8 cellular contexts compared by ENCODE assay signal in the genomic region with DNA sequence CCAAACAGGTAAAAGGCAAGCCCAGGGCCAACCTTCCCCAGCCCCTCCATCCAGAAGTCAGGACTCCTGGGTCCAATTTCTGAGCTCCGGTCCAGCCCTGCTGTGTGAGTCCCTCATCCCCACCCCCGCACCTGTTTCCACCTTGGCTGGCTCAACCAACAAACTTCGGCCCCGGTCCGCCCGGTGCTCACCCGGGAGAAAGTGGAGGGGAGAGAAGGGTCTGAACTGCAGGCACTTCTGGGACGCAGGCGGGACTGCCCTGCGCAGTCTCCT. TPM values are rescaled to one million over a fixed set of nuclear protein-coding genes. Genes with fewer than 3 reads are reported as not detected.
A peak's percentile ranks its signal among the peaks of the same experiment; 100 is the strongest.
DNase-seq lines count a peak whose midpoint lies in the region; ATAC-seq and TF ChIP-seq lines count a peak whose summit lies in the region.

No MANE protein-coding gene starts in this region.

- H3K36me3 ChIP-seq in A673 (ENCODE audit: insufficient read depth, low read length, poor library complexity, severe bottlenecking), result no peaks in the 10 kb centered on the region
- H3K36me3 ChIP-seq in ascending aorta, result no peaks in the 10 kb centered on the region
- no peaks in the 10 kb centered on the region for H3K36me3 ChIP-seq in right lobe of liver
- no peaks in the 10 kb centered on the region for H3K36me3 ChIP-seq in upper lobe of right lung

- H3K9me3 ChIP-seq in A673 (ENCODE audit: low read depth, low read length, poor library complexity, severe bottlenecking), result no peaks in the 10 kb centered on the region
- H3K9me3 ChIP-seq in ascending aorta, result no peaks in the 10 kb centered on the region
- no peaks in the 10 kb centered on the region for H3K9me3 ChIP-seq in right lobe of liver
- H3K9me3 ChIP-seq in upper lobe of right lung, result no peaks in the 10 kb centered on the region

- POLR2A ChIA-PET in A673 (lab: Charles Lee; ENCODE audit: low non-redundant PET), result no interaction called here

- no CpG with 5 or more reads among the region's 10 CpGs for WGBS in right lobe of liver (ENCODE audit: insufficient coverage, low coverage, low lambda C conversion rate, missing lambda C conversion rate)

- H3K4me1 ChIP-seq in A673 (ENCODE audit: insufficient read depth, low read length, poor library complexity, severe bottlenecking), result peaks cover 51% of the 10 kb centered on the region
- peaks cover 10 to 38% of the 10 kb centered on the region in 2 donors for H3K4me1 ChIP-seq in ascending aorta
- peaks cover 0 to 36% (median 3%) of the 10 kb centered on the region in 4 donors for H3K4me1 ChIP-seq in right lobe of liver
- H3K4me1 ChIP-seq in upper lobe of right lung, result peaks cover 34% of the 10 kb centered on the region

- intact Hi-C loops in A673 (cut with micrococcal nuclease; ENCODE audit: unreplicated experiment) (loop anchor here (5.0 kb wide), 1 partner anchor 198 kb away; no protein-coding TSS in a partner anchor), ascending aorta (cut with DNase I) (loop anchor here (5.0 kb wide), 1 partner anchor 48 kb away; a partner anchor contains a TSS), right lobe of liver (cut with DNase I) (loop anchor here in 1 of 2 donors (10.0 kb wide), 1 partner anchor 96 kb away; no protein-coding TSS in a partner anchor), upper lobe of right lung (cut with DNase I) (no loop called here)

- TF ChIP-seq POLR2A in right lobe of liver (IDR thresholded peaks at IDR 0.05), result no peak

- TF ChIP-seq CTCF in A673 (conservative IDR thresholded peaks at IDR 0.05; ENCODE audit: low read depth, low read length) (no peak), ascending aorta (IDR thresholded peaks at IDR 0.05) (no peak), right lobe of liver (IDR thresholded peaks at IDR 0.05) (no peak), upper lobe of right lung (IDR thresholded peaks at IDR 0.05) (no peak)

- BruUV-seq in A673 (replicated peaks; lab: Mats Ljungman, UMichigan), result no TSS peak

- H3K27me3 ChIP-seq in A673 (replicated peaks; ENCODE audit: insufficient read depth, low read depth, low read length, poor library complexity) (no peaks in the 10 kb centered on the region), ascending aorta (no peaks in the 10 kb centered on the region), right lobe of liver (no peaks in the 10 kb centered on the region), upper lobe of right lung (no peaks in the 10 kb centered on the region)

- CTCF ChIA-PET in A673 (lab: Charles Lee), result no interaction called here

- ATAC-seq in HG02571 (IDR thresholded peaks at IDR 0.05; ENCODE audit: unreplicated experiment) (peak; percentile 3), right lobe of liver (no peak), upper lobe of right lung (no peak), HG03045 (IDR thresholded peaks at IDR 0.05; ENCODE audit: unreplicated experiment) (no peak)

- H3K4me3 ChIP-seq in A673 (ENCODE audit: low read depth, low read length, poor library complexity, severe bottlenecking), result peak overlapping the region; percentile 69
- H3K4me3 ChIP-seq in ascending aorta, result peak overlapping the region; percentile 62 to 78
- peak overlapping the region; percentile 80 to 91 (median 82) for H3K4me3 ChIP-seq in right lobe of liver
- peak overlapping the region; percentile 82 for H3K4me3 ChIP-seq in upper lobe of right lung

- DNase-seq in A673 (ENCODE audit: low spot score) (no peak), ascending aorta (ENCODE audit: low spot score in 2 of 2) (no peak), right lobe of liver (no peak), upper lobe of right lung (no peak), SHP77 treated with DMSO at 0.1 percent for 48 hours (lab: John Stamatoyannopoulos, UW) (no peak), GM03348 (ENCODE audit: low spot score) (no peak)

- peak overlapping the region; percentile 44 for H3K27ac ChIP-seq in A673 (ENCODE audit: low read depth, low read length, poor library complexity, severe bottlenecking)
- peak overlapping the region; percentile 80 for H3K27ac ChIP-seq in ascending aorta
- peak overlapping the region; percentile 70 to 90 (median 72) for H3K27ac ChIP-seq in right lobe of liver
- peak overlapping the region; percentile 91 for H3K27ac ChIP-seq in upper lobe of right lung

RNA-seq across cellular contexts. Expression of a gene that starts 0.5 kb away (rescaled TPM):
- total RNA-seq in A673 (2021) (20.4 and 26.5 TPM in 2 replicates), ascending aorta (12.7 TPM), right lobe of liver (10 to 100 TPM in 3 of 6 experiments, 1 to 10 TPM in 3; 7.1 to 18.6 (median 11.0) TPM), upper lobe of right lung (46.4 TPM)

RNA-seq across cellular contexts. Expression of a gene that starts 33.3 kb away (rescaled TPM):
- total RNA-seq in A673 (2021) (not detected in 2 replicates), ascending aorta (not detected), right lobe of liver (not detected), upper lobe of right lung (not detected)

RNA-seq across cellular contexts. Expression of a gene that starts 36.8 kb away (rescaled TPM):
- total RNA-seq in A673 (2021) (0.56 and 0.61 TPM in 2 replicates), ascending aorta (60.7 TPM), right lobe of liver (1 to 10 TPM; 1.8 to 4.1 (median 3.1) TPM), upper lobe of right lung (34.3 TPM)

RNA-seq across cellular contexts. Expression of a gene that starts 39.2 kb away (rescaled TPM):
- total RNA-seq in A673 (2021) (not detected in 2 replicates), ascending aorta (0.43 TPM), right lobe of liver (1 to 10 TPM in 1 of 6 experiments, under 1 TPM in 2, not detected in 3; 0.12 to 1.3 (median 0.22) TPM), upper lobe of right lung (7.7 TPM)

RNA-seq across cellular contexts. Expression of a gene that starts 47.7 kb away (rescaled TPM):
- 56.9 and 57.4 TPM in 2 replicates for total RNA-seq in A673 (2021)
- total RNA-seq in ascending aorta, result 19.6 TPM
- total RNA-seq in right lobe of liver, result 10 to 100 TPM in 5 of 6 experiments, 1 to 10 TPM in 1; 10.0 to 12.9 (median 12.0) TPM
- total RNA-seq in upper lobe of right lung, result 19.3 TPM
